8 cellular contexts compared by ENCODE assay signal in genomic region chr18:34707670-34708069, GRCh38.
DNase-seq lines count a peak whose midpoint lies in the region; ATAC-seq and TF ChIP-seq lines count a peak whose summit lies in the region.

No MANE protein-coding gene starts in this region.

- no peaks in the 10 kb centered on the region for H3K27me3 ChIP-seq in brain microvascular endothelial cell (replicated peaks)

- ATAC-seq in GM19397 (IDR thresholded peaks at IDR 0.05; ENCODE audit: unreplicated experiment) (no peak), HG02938 (IDR thresholded peaks at IDR 0.05; ENCODE audit: unreplicated experiment) (no peak)
- ATAC-seq in stimulated activated effector memory CD8-positive, alpha-beta T cell treated with anti-CD3 and anti-CD28 coated beads, Interleukin-12 subunit alpha, Interleukin-12 subunit beta, amount 100 ng/mL, for 72 hours = no peak

- H3K4me1 Mint-ChIP-seq in stimulated activated effector memory CD8-positive, alpha-beta T cell treated with anti-CD3 and anti-CD28 coated beads, Interleukin-12 subunit alpha, Interleukin-12 subunit beta, amount 100 ng/mL, for 72 hours = no peaks in the 10 kb centered on the region

- in situ Hi-C loops in brain microvascular endothelial cell (cut with HindIII; ENCODE audit: low pct_ligation_motif_present, low sequenced_read_pairs) = no loop called here

- H3K36me3 ChIP-seq in brain microvascular endothelial cell (replicated peaks) = no peaks in the 10 kb centered on the region

- no peaks in the 10 kb centered on the region for H3K9me3 Mint-ChIP-seq in stimulated activated effector memory CD8-positive, alpha-beta T cell treated with anti-CD3 and anti-CD28 coated beads, Interleukin-12 subunit alpha, Interleukin-12 subunit beta, amount 100 ng/mL, for 72 hours

- no peak overlapping the region for H3K27ac Mint-ChIP-seq in stimulated activated effector memory CD8-positive, alpha-beta T cell treated with anti-CD3 and anti-CD28 coated beads, Interleukin-12 subunit alpha, Interleukin-12 subunit beta, amount 100 ng/mL, for 72 hours

- no peaks in the 10 kb centered on the region for H3K36me3 Mint-ChIP-seq in stimulated activated effector memory CD8-positive, alpha-beta T cell treated with anti-CD3 and anti-CD28 coated beads, Interleukin-12 subunit alpha, Interleukin-12 subunit beta, amount 100 ng/mL, for 72 hours

- TF ChIP-seq CTCF in brain microvascular endothelial cell (IDR thresholded peaks at IDR 0.05; ENCODE audit: low read depth, low read length, missing control alignments) = no peak

- no peak overlapping the region for H3K4me3 ChIP-seq in brain microvascular endothelial cell (ENCODE audit: low read depth, low read length)

- no peak overlapping the region for H3K4me3 Mint-ChIP-seq in stimulated activated effector memory CD8-positive, alpha-beta T cell treated with anti-CD3 and anti-CD28 coated beads, Interleukin-12 subunit alpha, Interleukin-12 subunit beta, amount 100 ng/mL, for 72 hours

- peak; percentile 65 for DNase-seq in COLO829 (ENCODE audit: low spot score)
- peak; percentile 88 for DNase-seq in NCI-H1417 treated with DMSO at 0.1 percent for 48 hours (lab: John Stamatoyannopoulos, UW)
- DNase-seq in brain microvascular endothelial cell = peak; percentile 90
- DNase-seq in left kidney (ENCODE audit: low read depth, low spot score) = peak; percentile 71
- no peak for DNase-seq in activated gamma-delta T cell (lab: John Stamatoyannopoulos, UW)
- DNase-seq in stimulated activated effector memory CD8-positive, alpha-beta T cell treated with anti-CD3 and anti-CD28 coated beads, Interleukin-12 subunit alpha, Interleukin-12 subunit beta, amount 100 ng/mL, for 72 hours (ENCODE audit: low spot score in 2 of 2) = no peak

- H3K27ac ChIP-seq in brain microvascular endothelial cell = peak overlapping the region; percentile 84

Comparison
In these comparisons a context has a peak if more than half of its experiments do, and no peak if none do; other contexts are left out.
1. DNase-seq: peak in COLO829 (single experiment), NCI-H1417 treated with DMSO at 0.1 percent for 48 hours (single experiment), brain microvascular endothelial cell (single experiment) and left kidney (single experiment); none in activated gamma-delta T cell (single experiment) and stimulated activated effector memory CD8-positive, alpha-beta T cell treated with anti-CD3 and anti-CD28 coated beads, Interleukin-12 subunit alpha, Interleukin-12 subunit beta, amount 100 ng/mL, for 72 hours (0 of 2).